ENCODE assay signal across 17 cellular contexts in the genomic region with DNA sequence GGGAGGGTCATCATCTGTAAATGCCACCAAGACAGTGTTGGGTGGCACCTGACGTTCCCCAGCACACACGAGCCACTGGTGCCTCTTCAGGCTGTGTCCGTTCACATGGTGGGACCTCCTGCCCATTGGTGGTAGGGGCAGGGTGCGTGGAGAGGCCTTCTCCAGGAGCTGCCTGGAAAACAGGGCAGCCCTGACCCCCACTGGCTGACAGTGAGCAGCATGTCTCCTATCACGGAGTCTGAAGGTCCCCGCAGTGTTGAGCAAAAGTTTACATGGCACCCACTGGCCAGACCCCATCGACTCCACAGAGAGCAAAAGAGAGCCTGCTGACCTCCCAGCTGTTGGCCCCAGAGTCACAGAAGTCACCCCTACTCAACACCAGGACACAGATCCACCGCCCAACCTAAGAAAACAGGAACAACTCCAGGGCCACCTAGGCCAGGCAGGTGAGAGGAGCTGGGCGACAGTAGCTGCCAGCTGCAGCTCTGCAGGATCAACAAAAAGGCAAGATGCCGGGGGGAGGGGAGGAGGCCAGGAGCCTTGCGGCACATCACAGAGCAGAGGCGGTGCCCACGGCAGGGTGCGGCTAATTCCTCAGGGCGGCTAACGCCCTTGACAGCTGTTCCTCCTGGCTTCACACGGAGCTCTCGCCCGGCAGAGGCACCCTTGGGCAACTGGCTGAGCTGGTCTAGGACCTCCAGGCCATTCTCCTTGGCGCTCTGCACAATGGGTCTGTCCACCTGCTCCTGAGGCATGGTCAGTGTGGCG. TPM values are rescaled to one million over a fixed set of nuclear protein-coding genes. Genes with fewer than 3 reads are reported as not detected.
DNase-seq lines count a peak whose midpoint lies in the region; ATAC-seq, FAIRE-seq and TF ChIP-seq lines count a peak whose summit lies in the region.
"Had no signal": no experiment of that assay in that cellular context is flagged by ENCODE, and none has a peak within 500 bp of the region (broad histone marks: within the 10 kb centered on the region; RNA-seq: fewer than 3 reads in every experiment).

No MANE protein-coding gene starts in this region.

- no peak overlapping the region for H3K4me3 ChIP-seq in H1 (ENCODE audit: extremely low read depth in 1 of 4, insufficient read depth in 2 of 4, low read depth in 3 of 4, low read length in 4 of 4)
- H3K4me3 ChIP-seq: BLaER1 had no signal

- no peaks in the 10 kb centered on the region for H3K79me2 ChIP-seq in H1 (ENCODE audit: control insufficient read depth in 1 of 2, insufficient read depth in 2 of 2, low read length in 2 of 2)

- no peak overlapping the region for H3K27ac ChIP-seq in H1 (ENCODE audit: low read depth, low read length)
- H3K27ac ChIP-seq: BLaER1 had no signal

- H3K4me3 Mint-ChIP-seq in progenitor cell of endocrine pancreas (ENCODE audit: low read depth), result no peak overlapping the region
- H3K4me3 Mint-ChIP-seq: stimulated activated naive CD8-positive, alpha-beta T cell treated with anti-CD3 and anti-CD28 coated beads, Interleukin-15, amount 100 ng/mL, for 72 hours had no signal

- H3K4me2 ChIP-seq in H1 (ENCODE audit: insufficient read depth in 1 of 2, low read depth in 2 of 2, low read length in 2 of 2), result no peak overlapping the region
- H3K4me2 ChIP-seq: BLaER1 had no signal

- H3K23me2 ChIP-seq in H1 (ENCODE audit: low read depth, low read length), result no peaks in the 10 kb centered on the region

- TF ChIP-seq EP300 in Ishikawa (IDR thresholded peaks at IDR 0.05; ENCODE audit: borderline replicate concordance) (no peak), H1 (IDR thresholded peaks at IDR 0.05; ENCODE audit: borderline replicate concordance in 1 of 2, low read depth in 2 of 2, low read length in 2 of 2) (no peak)

- H2AK5ac ChIP-seq in H1 (ENCODE audit: low read depth, low read length), result peak overlapping the region; percentile 9; the same call in 1 of the 2 replicates

- 90% methylated on average over 21 of the region's 21 CpGs; no CpG with 5 or more reads in 1 of the 2 experiments for WGBS in H1 (ENCODE audit: extremely low coverage in 1 of 2, insufficient coverage in 1 of 2, insufficient read length in 1 of 2, insufficient replicate concordance in 2 of 2, low coverage in 1 of 2, low lambda C conversion rate in 2 of 2, missing lambda C conversion rate in 1 of 2), 2 experiments

- no peak overlapping the region for H3K56ac ChIP-seq in H1 (replicated peaks; ENCODE audit: insufficient read length, low read depth, low read length)

- POLR2A ChIA-PET in H1 (lab: Charles Lee; ENCODE audit: partially characterized antibody), result interaction anchor here (0.8 to 1.5 kb wide), 2 partner anchors 9 to 124 kb away, joined by 3 read pairs; no protein-coding TSS in a partner anchor

- H3K9ac ChIP-seq in H1 (replicated peaks in 1 of 4; ENCODE audit: extremely low read depth in 1 of 4, low read depth in 3 of 4, low read length in 3 of 4), result no peak overlapping the region
- H3K9ac ChIP-seq: BLaER1 had no signal

- H2AFZ ChIP-seq in H1 (ENCODE audit: low read length), result no peak overlapping the region

- no peak overlapping the region for H4K5ac ChIP-seq in H1 (ENCODE audit: insufficient read length, low read depth, low read length)

- H2BK15ac ChIP-seq in H1 (ENCODE audit: low read length), result 0 out of 2 replicates have a peak overlapping the region, but pooled peaks have one; percentile 72

- no peak for FAIRE-seq in H1 (lab: Jason Lieb, UNC)

- DNase-seq in NCI-H524 (lab: John Stamatoyannopoulos, UW) (peak; percentile 62 to 87), H1 (ENCODE audit: low read depth in 1 of 2, low spot score in 2 of 2) (no peak), progenitor cell of endocrine pancreas (ENCODE audit: low spot score, unreplicated experiment) (no peak), SIG-M5 treated with dmso at 0.1 percent for 504 hours (lab: John Stamatoyannopoulos, UW; ENCODE audit: unreplicated experiment) (no peak), NCI-H1092 treated with DMSO at 0.1 percent for 48 hours (lab: John Stamatoyannopoulos, UW) (no peak)
- DNase-seq: activated T-cell treated with anti-CD3 and anti-CD28 coated beads for 4 hours; caudate nucleus; stimulated activated naive CD8-positive, alpha-beta T cell treated with anti-CD3 and anti-CD28 coated beads, Interleukin-15, amount 100 ng/mL, for 72 hours; SW 1271 had no signal

- peaks cover 9% of the 10 kb centered on the region in 2 experiments; a peak in 3 of 4 replicates for H3K9me3 ChIP-seq in H1 (ENCODE audit: insufficient read depth in 2 of 2, low read depth in 1 of 2, low read length in 1 of 2)

- no peaks in the 10 kb centered on the region for H4K20me1 ChIP-seq in H1 (replicated peaks in 1 of 2; ENCODE audit: control insufficient read depth in 1 of 2, insufficient read depth in 2 of 2, low read length in 2 of 2)
- H4K20me1 ChIP-seq: BLaER1 had no signal

- no peak overlapping the region for H3K23ac ChIP-seq in H1 (ENCODE audit: insufficient read length)

- H2BK12ac ChIP-seq in H1 (ENCODE audit: low read depth, low read length), result peak overlapping the region; percentile 75; the same call in 1 of the 2 replicates

- H3K79me1 ChIP-seq in H1 (ENCODE audit: low read depth, low read length), result no peaks in the 10 kb centered on the region

- no peak for TF ChIP-seq CTCF in H1 (IDR thresholded peaks at IDR 0.05; ENCODE audit: control extremely low read depth in 1 of 3, insufficient read depth in 1 of 3, low read depth in 1 of 3, low read length in 3 of 3)
- TF ChIP-seq CTCF in progenitor cell of endocrine pancreas (IDR thresholded peaks at IDR 0.05; ENCODE audit: unreplicated experiment), result no peak

- H3K4ac ChIP-seq in H1 (replicated peaks; ENCODE audit: insufficient read length, low read depth, low read length), result peak overlapping the region; percentile 66

- peak overlapping the region; percentile 62 for H3K27ac Mint-ChIP-seq in progenitor cell of endocrine pancreas
- H3K27ac Mint-ChIP-seq: activated naive CD4-positive, alpha-beta T cell treated with anti-CD3 and anti-CD28 coated beads, Interleukin-2, amount 50 U/mL, for 72 hours; stimulated activated naive CD8-positive, alpha-beta T cell treated with anti-CD3 and anti-CD28 coated beads, Interleukin-15, amount 100 ng/mL, for 72 hours had no signal

- H3K4me1 ChIP-seq in H1 (replicated peaks in 1 of 4; ENCODE audit: control insufficient read depth in 3 of 4, insufficient read depth in 4 of 4, low read length in 3 of 4), result peaks cover 4 to 11% (median 8%) of the 10 kb centered on the region in 4 experiments

- CTCF ChIA-PET in H1 (lab: Charles Lee; ENCODE audit: partially characterized antibody), result interaction anchor here (1.6 to 1.7 kb wide), 2 partner anchors 15 to 17 kb away, joined by 7 to 8 read pairs; partner anchors contain the start of gene IFI6

- TF ChIP-seq RAD21 in Ishikawa (IDR thresholded peaks at IDR 0.05; ENCODE audit: low read depth) (peak; percentile 6; the same call in 1 of the 2 replicates), H1 (IDR thresholded peaks at IDR 0.05 in 1 of 2, conservative IDR thresholded peaks at IDR 0.05 in 1 of 2; ENCODE audit: low read depth in 2 of 2, low read length in 2 of 2) (no peak)

- no peaks in the 10 kb centered on the region for H3K27me3 ChIP-seq in H1 (replicated peaks in 1 of 4; ENCODE audit: control insufficient read depth in 3 of 4, extremely low read depth in 1 of 4, insufficient read depth in 3 of 4, low read length in 3 of 4)
- H3K27me3 ChIP-seq: BLaER1 had no signal

- peaks cover 7% of the 10 kb centered on the region for H3K36me3 Mint-ChIP-seq in progenitor cell of endocrine pancreas (ENCODE audit: insufficient read depth)

- no peak overlapping the region for H3K14ac ChIP-seq in H1 (ENCODE audit: insufficient read length)

- peaks cover 13% of the 10 kb centered on the region for H3K27me3 Mint-ChIP-seq in progenitor cell of endocrine pancreas

- H4K8ac ChIP-seq in H1 (ENCODE audit: extremely low read depth, insufficient read depth, low read length), result no peak overlapping the region

- peaks cover 13% of the 10 kb centered on the region for H3K9me3 Mint-ChIP-seq in progenitor cell of endocrine pancreas (ENCODE audit: low read depth)

- ATAC-seq in HG03196 (IDR thresholded peaks at IDR 0.05; ENCODE audit: unreplicated experiment) (no peak), GM18505 (IDR thresholded peaks at IDR 0.05; ENCODE audit: unreplicated experiment) (no peak)
- ATAC-seq: activated naive CD4-positive, alpha-beta T cell treated with anti-CD3 and anti-CD28 coated beads, Interleukin-2, amount 50 U/mL, for 72 hours; stimulated activated naive CD8-positive, alpha-beta T cell treated with anti-CD3 and anti-CD28 coated beads, Interleukin-15, amount 100 ng/mL, for 72 hours had no signal

- H3K18ac ChIP-seq in H1 (ENCODE audit: extremely low read depth, low read length), result peak overlapping the region; percentile 60

- H4K91ac ChIP-seq in H1 (replicated peaks; ENCODE audit: insufficient read length, low read length), result peak overlapping the region; percentile 56

- TF ChIP-seq POLR2A in H1 (IDR thresholded peaks at IDR 0.05; ENCODE audit: control extremely low read depth in 1 of 2, low read depth in 2 of 2, low read length in 2 of 2) (no peak), GM18505 (IDR thresholded peaks at IDR 0.05; ENCODE audit: borderline replicate concordance, extremely low read depth, insufficient read depth, insufficient read length) (no peak)

- H2BK5ac ChIP-seq in H1 (ENCODE audit: low read depth, low read length), result no peak overlapping the region; the same call in none of the 2 replicates

- H3K4me1 Mint-ChIP-seq in progenitor cell of endocrine pancreas (ENCODE audit: low read depth), result peaks cover 9% of the 10 kb centered on the region

- no peak overlapping the region for H2BK120ac ChIP-seq in H1 (replicated peaks; ENCODE audit: low read depth, low read length)

- H3K36me3 ChIP-seq in H1 (ENCODE audit: control insufficient read depth in 2 of 4, insufficient read depth in 4 of 4, low read length in 3 of 4), result no peaks in the 10 kb centered on the region
- H3K36me3 ChIP-seq: BLaER1 had no signal

- 0 out of 2 replicates have a peak overlapping the region, but pooled peaks have one; percentile 6 for H2BK20ac ChIP-seq in H1 (ENCODE audit: low read length)

RNA-seq across cellular contexts. Expression of gene IFI6, which starts 14.4 kb away (rescaled TPM):
- 4.9 and 6.1 TPM in 2 replicates for total RNA-seq in H1 (2021; fragmentation: NEBNext Ultra II Directional; extraction: Animal tissue kit (Norgen Biotek cat#: 25700))
- 13.0 and 13.2 TPM in 2 replicates for polyA plus RNA-seq in H1 (2011; rRNA removed)
- polyA plus RNA-seq in H1 (2011; cell fraction: cytosol; rRNA removed), result 12.3 TPM
- polyA plus RNA-seq in H1 (2011; cell fraction: nucleus; rRNA removed), result 8.3 TPM
- polyA plus RNA-seq in H1 (2012, experiment 1 of 2), result 9.7 to 19.5 TPM (median 15.7 TPM) in 4 replicates
- 15.5 TPM for polyA plus RNA-seq in H1 (2012, experiment 2 of 2)
- polyA plus RNA-seq in H1 (2013, experiment 1 of 2), result 9.2 TPM
- 11.9 TPM for polyA plus RNA-seq in H1 (2013, experiment 2 of 2)
- 0.79 and 1.7 TPM in 2 replicates for polyA minus RNA-seq in H1 (2011; rRNA and poly(A)+ RNA removed)
- polyA minus RNA-seq in H1 (2011; cell fraction: cytosol; rRNA and poly(A)+ RNA removed), result 2.9 TPM
- polyA minus RNA-seq in H1 (2011; cell fraction: nucleus; rRNA and poly(A)+ RNA removed), result 1.9 TPM
- total RNA-seq in progenitor cell of endocrine pancreas, result 4.4 and 5.7 TPM in 2 replicates

RNA-seq across cellular contexts. Expression of gene FAM76A, which starts 39.4 kb away (rescaled TPM):
- 12.8 and 16.2 TPM in 2 replicates for total RNA-seq in H1 (2021; fragmentation: NEBNext Ultra II Directional; extraction: Animal tissue kit (Norgen Biotek cat#: 25700))
- 2.7 and 3.4 TPM in 2 replicates for polyA plus RNA-seq in H1 (2011; rRNA removed)
- polyA plus RNA-seq in H1 (2011; cell fraction: cytosol; rRNA removed), result 5.2 TPM
- 5.9 TPM for polyA plus RNA-seq in H1 (2011; cell fraction: nucleus; rRNA removed)
- polyA plus RNA-seq in H1 (2012, experiment 1 of 2), result 8.3 to 9.4 TPM (median 9.1 TPM) in 4 replicates
- polyA plus RNA-seq in H1 (2012, experiment 2 of 2), result 1.2 TPM
- 7.5 TPM for polyA plus RNA-seq in H1 (2013, experiment 1 of 2)
- 8.1 TPM for polyA plus RNA-seq in H1 (2013, experiment 2 of 2)
- 10.1 and 15.7 TPM in 2 replicates for polyA minus RNA-seq in H1 (2011; rRNA and poly(A)+ RNA removed)
- 10.3 TPM for polyA minus RNA-seq in H1 (2011; cell fraction: cytosol; rRNA and poly(A)+ RNA removed)
- polyA minus RNA-seq in H1 (2011; cell fraction: nucleus; rRNA and poly(A)+ RNA removed), result 7.3 TPM
- total RNA-seq in progenitor cell of endocrine pancreas, result 14.7 and 15.2 TPM in 2 replicates

RNA-seq across cellular contexts. Expression of gene FGR, which starts 51.4 kb away (rescaled TPM):
- total RNA-seq in H1 (2021; fragmentation: NEBNext Ultra II Directional; extraction: Animal tissue kit (Norgen Biotek cat#: 25700)), result 0.22 and 0.36 TPM in 2 replicates
- polyA plus RNA-seq in H1 (2011; rRNA removed), result 0.86 and 0.95 TPM in 2 replicates
- 0.62 TPM for polyA plus RNA-seq in H1 (2011; cell fraction: cytosol; rRNA removed)
- 1.6 TPM for polyA plus RNA-seq in H1 (2011; cell fraction: nucleus; rRNA removed)
- 0.39 to 0.50 TPM (median 0.42 TPM) in 3 of 4 replicates, not detected in the other for polyA plus RNA-seq in H1 (2012, experiment 1 of 2)
- polyA plus RNA-seq in H1 (2012, experiment 2 of 2), result 0.18 TPM
- 0.34 TPM for polyA plus RNA-seq in H1 (2013, experiment 1 of 2)
- polyA plus RNA-seq in H1 (2013, experiment 2 of 2), result 0.33 TPM
- polyA minus RNA-seq in H1 (2011; rRNA and poly(A)+ RNA removed), result 0.57 and 1.2 TPM in 2 replicates
- not detected for polyA minus RNA-seq in H1 (2011; cell fraction: cytosol; rRNA and poly(A)+ RNA removed)
- polyA minus RNA-seq in H1 (2011; cell fraction: nucleus; rRNA and poly(A)+ RNA removed), result 0.60 TPM
- not detected in 2 replicates for total RNA-seq in progenitor cell of endocrine pancreas
- total RNA-seq: G401, glomerular endothelial cell, H4 had no signal

Comparison
In these comparisons a context has a peak if more than half of its experiments do, and no peak if none do; other contexts are left out.
1. DNase-seq: peak in NCI-H524 (2 of 2); none in H1 (0 of 2), progenitor cell of endocrine pancreas (single experiment), SIG-M5 treated with dmso at 0.1 percent for 504 hours (single experiment) and NCI-H1092 treated with DMSO at 0.1 percent for 48 hours (single experiment).